In genomic region chr10:75210193-75211006, GRCh38 we compare ENCODE assay signal across 8 cellular contexts.
DNase-seq lines count a peak whose midpoint lies in the region; ATAC-seq lines count a peak whose summit lies in the region.

TSS of gene VDAC2 (plus strand) at chr10:75210796. CDS start at chr10:75211159, 363 bp downstream.

- peak; percentile 85 for ATAC-seq in GM19025 (IDR thresholded peaks at IDR 0.05; ENCODE audit: low read depth, unreplicated experiment)
- ATAC-seq in HG03280 (IDR thresholded peaks at IDR 0.05; ENCODE audit: unreplicated experiment) = peak; percentile 88

- H3K27ac ChIP-seq in cingulate gyrus (ENCODE audit: low read depth, low read length) = peak within 1 kb of the TSS; percentile 99

- DNase-seq in AG20443 (ENCODE audit: low spot score) (peak; percentile 97), NCI-H510A treated with DMSO at 0.1 percent for 48 hours (lab: John Stamatoyannopoulos, UW) (peak; percentile 94), left kidney (ENCODE audit: low read depth, low spot score) (peak; percentile 96)
- peak; percentile 94 for DNase-seq in activated CD4-positive, alpha-beta T cell treated with anti-CD3 and anti-CD28 coated beads for 4 hours
- peak; percentile 94 for DNase-seq in stimulated activated CD4-positive, alpha-beta T cell treated with anti-CD3 and anti-CD28 coated beads, Interleukin-2, amount 100 ng/mL, for 24 hours

Comparison
In these comparisons a context has a peak if more than half of its experiments do, and no peak if none do; other contexts are left out.
1. Peak in every context shown above with its lines: DNase-seq, ATAC-seq and H3K27ac ChIP-seq.